Comparison of ENCODE assay signal across 34 cellular contexts in genomic region chr9:115152281-115152680, GRCh38. TPM values are rescaled to one million over a fixed set of nuclear protein-coding genes. Genes with fewer than 3 reads are reported as not detected.
"Had no signal": no experiment of that assay in that cellular context is flagged by ENCODE, and none has a peak within 500 bp of the region (broad histone marks: within the 10 kb centered on the region; RNA-seq: fewer than 3 reads in every experiment).

No MANE protein-coding gene starts in this region.

- H3K36me3 ChIP-seq: adrenal gland, ascending aorta, brain microvascular endothelial cell, breast epithelium, cardiac muscle cell had no signal

- H3K9me3 ChIP-seq: adrenal gland, ascending aorta, body of pancreas, breast epithelium had no signal

- DNase-seq: activated effector memory CD4-positive, alpha-beta T cell treated with anti-CD3 and anti-CD28 coated beads, Interleukin-2, amount 50 U/mL, for 16 hours; activated effector memory CD4-positive, alpha-beta T cell treated with Interleukin-2 at 50 U/mL for 16 hours; activated gamma-delta T cell; activated gamma-delta T cell treated with Interleukin-2 at 50 U/mL for 16 hours; activated naive CD4-positive, alpha-beta T cell; activated naive CD4-positive, alpha-beta T cell treated with anti-CD3 and anti-CD28 coated beads for 36 hours; activated naive CD4-positive, alpha-beta T cell treated with anti-CD3 and anti-CD28 coated beads, Interleukin-2, amount 10 ng/mL, durations not matched to agents 7 days and 5 days; activated naive CD4-positive, alpha-beta T cell treated with anti-CD3 and anti-CD28 coated beads, Interleukin-2, amount 50 U/mL, for 16 hours; activated naive CD4-positive, alpha-beta T cell treated with Interleukin-2 at 50 U/mL for 16 hours; activated naive CD8-positive, alpha-beta T cell treated with anti-CD3 and anti-CD28 coated beads for 36 hours; activated naive CD8-positive, alpha-beta T cell treated with anti-CD3 and anti-CD28 coated beads, Interleukin-2, amount 10 ng/mL, durations not matched to agents 7 days and 5 days; activated naive CD8-positive, alpha-beta T cell treated with anti-CD3 and anti-CD28 coated beads, Interleukin-2, amount 50 U/mL, for 24 hours; activated T-cell treated with anti-CD3 and anti-CD28 coated beads, Interleukin-2, amount 50 U/mL, for 1 hour; activated T-cell treated with anti-CD3 and anti-CD28 coated beads, Interleukin-2, amount 50 U/mL, for 24 hours; activated T-cell treated with anti-CD3 and anti-CD28 coated beads, Interleukin-2, amount 50 U/mL, for 4 hours; activated T-cell treated with anti-CD3 and anti-CD28 coated beads, Interleukin-2, amount 50 U/mL, for 48 hours; activated T-cell treated with anti-CD3 and anti-CD28 coated beads, Interleukin-2, amount 50 U/mL, for 72 hours; adrenal gland; amniotic stem cell; amygdala; anterior cingulate cortex; aorta; body of pancreas; brain microvascular endothelial cell; caudate nucleus; central memory CD4-positive, alpha-beta T cell; cerebellar nuclear complex had no signal

- H3K4me1 ChIP-seq: adrenal gland, body of pancreas, breast epithelium had no signal

- H3K27me3 ChIP-seq: adrenal gland, ascending aorta, body of pancreas, brain microvascular endothelial cell, breast epithelium, cardiac muscle cell had no signal

- H3K4me3 ChIP-seq: adrenal gland, ascending aorta, body of pancreas, breast epithelium, cardiac muscle cell had no signal

- H3K27ac ChIP-seq: adrenal gland, ascending aorta, body of pancreas, brain microvascular endothelial cell, breast epithelium, cardiac muscle cell had no signal

- FAIRE-seq: astrocyte, bronchial epithelial cell had no signal

- ATAC-seq: activated naive CD4-positive, alpha-beta T cell treated with anti-CD3 and anti-CD28 coated beads, Interleukin-2, amount 50 U/mL, for 72 hours; activated naive CD8-positive, alpha-beta T cell treated with anti-CD3 and anti-CD28 coated beads, Interleukin-2, amount 50 U/mL, for 24 hours; activated T-cell treated with anti-CD3 and anti-CD28 coated beads, Interleukin-2, amount 50 U/mL, for 4 hours; activated T-cell treated with anti-CD3 and anti-CD28 coated beads, Interleukin-2, amount 50 U/mL, for 72 hours; activated T-helper 17 cell treated with anti-CD3 and anti-CD28 coated beads, Interleukin-2, amount 50 U/mL, for 72 hours; body of pancreas had no signal

RNA-seq across cellular contexts. Expression of gene TNC, which starts 34.3 kb away (rescaled TPM):
- total RNA-seq: activated naive CD4-positive, alpha-beta T cell treated with anti-CD3 and anti-CD28 coated beads, Interleukin-2, amount 50 U/mL, for 72 hours; activated T-helper 17 cell treated with anti-CD3 and anti-CD28 coated beads, Interleukin-2, amount 50 U/mL, for 72 hours had no signal
